15 cellular contexts compared by ENCODE assay signal in genomic region chr3:124814620-124815421, GRCh38.
DNase-seq lines count a peak whose midpoint lies in the region; ATAC-seq, FAIRE-seq and TF ChIP-seq lines count a peak whose summit lies in the region.
"Had no signal": no experiment of that assay in that cellular context is flagged by ENCODE, and none has a peak within 500 bp of the region (broad histone marks: within the 10 kb centered on the region; RNA-seq: fewer than 3 reads in every experiment).

No MANE protein-coding gene starts in this region.

- H3K4ac ChIP-seq in mesendoderm (ENCODE audit: low read depth, low read length), result no peak overlapping the region

- H3K79me2 ChIP-seq in mammary epithelial cell (ENCODE audit: insufficient read depth, low read length), result no peaks in the 10 kb centered on the region
- H3K79me2 ChIP-seq in keratinocyte (ENCODE audit: control insufficient read depth, insufficient read depth, low read length), result no peaks in the 10 kb centered on the region
- H3K79me2 ChIP-seq in mesendoderm (ENCODE audit: control insufficient read depth, insufficient read depth, low read length), result peaks cover 2% of the 10 kb centered on the region

- H3K4me3 Mint-ChIP-seq in CD4-positive, alpha-beta memory T cell, result no peak overlapping the region
- H3K4me3 Mint-ChIP-seq: activated naive CD4-positive, alpha-beta T cell treated with anti-CD3 and anti-CD28 coated beads for 36 hours; HFFc6; natural killer cell had no signal

- TF ChIP-seq CTCF in mammary epithelial cell (conservative IDR thresholded peaks at IDR 0.05 in 1 of 2, IDR thresholded peaks at IDR 0.05 in 1 of 2; ENCODE audit: extremely low read depth in 1 of 2, insufficient read depth in 1 of 2, low read depth in 1 of 2, low read length in 2 of 2) (no peak), keratinocyte (optimal IDR thresholded peaks at IDR 0.05 in 1 of 3, IDR thresholded peaks at IDR 0.05 in 1 of 3, conservative IDR thresholded peaks at IDR 0.05 in 1 of 3; ENCODE audit: extremely low read depth in 1 of 3, insufficient read depth in 2 of 3, low read length in 3 of 3) (no peak), gastrocnemius medialis (IDR thresholded peaks at IDR 0.05 in 4 of 5, conservative IDR thresholded peaks at IDR 0.05 in 1 of 5) (no peak), omental fat pad (IDR thresholded peaks at IDR 0.05) (no peak)

- ATAC-seq in gastrocnemius medialis, result peak in 1 of 2 donors; percentile 42
- ATAC-seq in omental fat pad (ENCODE audit: low FRiP score), result no peak
- ATAC-seq: natural killer cell had no signal

- H4K5ac ChIP-seq in mesendoderm (ENCODE audit: low read length), result no peak overlapping the region

- H3K27me3 ChIP-seq in mammary epithelial cell (ENCODE audit: insufficient read depth, low read length) (no peaks in the 10 kb centered on the region), keratinocyte (ENCODE audit: control insufficient read depth, extremely low read depth, insufficient read depth, low read length) (no peaks in the 10 kb centered on the region), gastrocnemius medialis (no peaks in the 10 kb centered on the region), mesendoderm (ENCODE audit: insufficient read depth, low read length, poor library complexity) (no peaks in the 10 kb centered on the region)
- no peaks in the 10 kb centered on the region for H3K27me3 ChIP-seq in CD4-positive, alpha-beta memory T cell (ENCODE audit: insufficient read depth, low read length)
- H3K27me3 ChIP-seq: BLaER1 had no signal

- H4K20me1 ChIP-seq in mammary epithelial cell (ENCODE audit: insufficient read depth, low read length) (no peaks in the 10 kb centered on the region), keratinocyte (ENCODE audit: control insufficient read depth, extremely low read depth, insufficient read depth, low read length) (no peaks in the 10 kb centered on the region)
- H4K20me1 ChIP-seq: BLaER1 had no signal

- H3K9ac ChIP-seq in mammary epithelial cell (ENCODE audit: insufficient read depth, low read length) (no peak overlapping the region), keratinocyte (ENCODE audit: control insufficient read depth, extremely low read depth, insufficient read depth, low read length) (no peak overlapping the region), mesendoderm (ENCODE audit: low read length) (no peak overlapping the region)
- H3K9ac ChIP-seq: BLaER1 had no signal

- H3K9me1 ChIP-seq in keratinocyte (ENCODE audit: control insufficient read depth, extremely low read depth, insufficient read depth, low read length), result no peaks in the 10 kb centered on the region

- FAIRE-seq in keratinocyte (lab: Jason Lieb, UNC), result peak; percentile 56
- FAIRE-seq: GM18507 had no signal

- POLR2A ChIA-PET in CD4-positive, alpha-beta memory T cell (lab: Charles Lee; ENCODE audit: partially characterized antibody), result no interaction called here

- no peaks in the 10 kb centered on the region for H3K9me3 Mint-ChIP-seq in CD4-positive, alpha-beta memory T cell
- H3K9me3 Mint-ChIP-seq: activated naive CD4-positive, alpha-beta T cell treated with anti-CD3 and anti-CD28 coated beads for 36 hours; HFFc6; natural killer cell had no signal

- BruUV-seq in mammary epithelial cell (replicated peaks; lab: Mats Ljungman, UMichigan), result no TSS peak

- H2AFZ ChIP-seq in mammary epithelial cell (ENCODE audit: low read depth, low read length) (no peak overlapping the region), keratinocyte (ENCODE audit: control insufficient read depth, low read length) (no peak overlapping the region)

- H3K18ac ChIP-seq in mesendoderm (ENCODE audit: low read length), result no peak overlapping the region

- in situ Hi-C loops in mammary epithelial cell (cut with MboI; ENCODE audit: low sequenced_read_pairs in 2 of 2), result no loop called here
- in situ Hi-C loops in gastrocnemius medialis (cut with MboI; ENCODE audit: low sequenced_read_pairs in 4 of 4), result no loop called here

- CTCF ChIA-PET in mammary epithelial cell (lab: Charles Lee; ENCODE audit: low non-redundant PET), result interaction anchor here (0.7 kb wide), 1 partner anchor 348 kb away, joined by 3 read pairs; no protein-coding TSS in a partner anchor
- CTCF ChIA-PET in CD4-positive, alpha-beta memory T cell (lab: Charles Lee; ENCODE audit: partially characterized antibody), result no interaction called here

- no peak overlapping the region for H3K27ac Mint-ChIP-seq in CD4-positive, alpha-beta memory T cell
- H3K27ac Mint-ChIP-seq: activated naive CD4-positive, alpha-beta T cell treated with anti-CD3 and anti-CD28 coated beads for 36 hours; HFFc6; natural killer cell had no signal

- H3K27me3 Mint-ChIP-seq in CD4-positive, alpha-beta memory T cell, result peaks cover 8 to 16% of the 10 kb centered on the region in 2 donors

- H2BK15ac ChIP-seq in mesendoderm (replicated peaks; ENCODE audit: low read depth), result no peak overlapping the region

- H3K79me1 ChIP-seq in mesendoderm (ENCODE audit: low read length), result peaks cover 21% of the 10 kb centered on the region

- no peak overlapping the region for H3K23ac ChIP-seq in mesendoderm (ENCODE audit: low read length)

- no peak overlapping the region for H3K4me3 ChIP-seq in mammary epithelial cell (replicated peaks in 1 of 3; ENCODE audit: insufficient read depth in 1 of 3, low read depth in 2 of 3, low read length in 3 of 3)
- no peak overlapping the region for H3K4me3 ChIP-seq in keratinocyte (ENCODE audit: control insufficient read depth in 2 of 3, extremely low read depth in 1 of 3, insufficient read depth in 2 of 3, low read depth in 1 of 3, low read length in 3 of 3)
- H3K4me3 ChIP-seq in gastrocnemius medialis, result no peak overlapping the region
- H3K4me3 ChIP-seq in mesendoderm (ENCODE audit: low read length), result no peak overlapping the region
- H3K4me3 ChIP-seq in CD4-positive, alpha-beta memory T cell (ENCODE audit: low read length in 2 of 2), result no peak overlapping the region
- H3K4me3 ChIP-seq: BLaER1 had no signal

- H2AK5ac ChIP-seq in mesendoderm (ENCODE audit: low read length), result no peak overlapping the region

- peak; percentile 58 for DNase-seq in HuH-7 (ENCODE audit: low spot score)
- DNase-seq in mammary epithelial cell, result peak; percentile 37
- no peak for DNase-seq in keratinocyte (ENCODE audit: low read depth, low spot score)
- no peak for DNase-seq in gastrocnemius medialis
- no peak for DNase-seq in mesendoderm
- no peak for DNase-seq in middle frontal gyrus (ENCODE audit: extremely low spot score, low spot score)
- no peak for DNase-seq in omental fat pad (ENCODE audit: low spot score)
- DNase-seq in CD4-positive, alpha-beta memory T cell, result no peak
- DNase-seq: activated naive CD4-positive, alpha-beta T cell treated with anti-CD3 and anti-CD28 coated beads for 36 hours; GF-D8; HFFc6; natural killer cell; NCI-H524 treated with DMSO at 0.1 percent for 48 hours had no signal

- peaks cover 14% of the 10 kb centered on the region for H3K36me3 ChIP-seq in mammary epithelial cell (ENCODE audit: insufficient read depth, low read length)
- peaks cover 19 to 36% of the 10 kb centered on the region in 2 experiments for H3K36me3 ChIP-seq in keratinocyte (ENCODE audit: control insufficient read depth in 2 of 2, extremely low read depth in 1 of 2, insufficient read depth in 2 of 2, low read length in 2 of 2)
- peaks cover 0 to 25% of the 10 kb centered on the region in 2 donors for H3K36me3 ChIP-seq in gastrocnemius medialis
- H3K36me3 ChIP-seq in mesendoderm (ENCODE audit: control insufficient read depth, insufficient read depth, low read length), result peaks cover 21% of the 10 kb centered on the region
- no peaks in the 10 kb centered on the region for H3K36me3 ChIP-seq in CD4-positive, alpha-beta memory T cell (ENCODE audit: insufficient read depth, low read length)
- H3K36me3 ChIP-seq: BLaER1 had no signal

- no peak overlapping the region for H3K4me2 ChIP-seq in mammary epithelial cell (ENCODE audit: insufficient read depth, low read depth, low read length)
- H3K4me2 ChIP-seq in keratinocyte (ENCODE audit: control insufficient read depth, extremely low read depth, insufficient read depth, low read depth, low read length), result no peak overlapping the region
- H3K4me2 ChIP-seq in mesendoderm (ENCODE audit: low read length), result no peak overlapping the region
- H3K4me2 ChIP-seq: BLaER1 had no signal

- no peaks in the 10 kb centered on the region for H3K36me3 Mint-ChIP-seq in CD4-positive, alpha-beta memory T cell
- H3K36me3 Mint-ChIP-seq: natural killer cell had no signal

- H3K27ac ChIP-seq in mammary epithelial cell (ENCODE audit: insufficient read depth, low read depth, low read length), result no peak overlapping the region
- H3K27ac ChIP-seq in keratinocyte (ENCODE audit: control insufficient read depth, insufficient read depth, low read length), result no peak overlapping the region
- peak overlapping the region; percentile 33 to 92 (median 82) for H3K27ac ChIP-seq in gastrocnemius medialis
- H3K27ac ChIP-seq in mesendoderm (ENCODE audit: low read depth, low read length), result no peak overlapping the region
- no peak overlapping the region for H3K27ac ChIP-seq in CD4-positive, alpha-beta memory T cell (ENCODE audit: low read depth, low read length)
- H3K27ac ChIP-seq: BLaER1 had no signal

- no peak overlapping the region for H2BK120ac ChIP-seq in mesendoderm (ENCODE audit: low read depth, low read length)

- no peaks in the 10 kb centered on the region for H3K4me1 Mint-ChIP-seq in CD4-positive, alpha-beta memory T cell

- H3K4me1 ChIP-seq in mammary epithelial cell (ENCODE audit: insufficient read depth, low read length) (peaks cover 15% of the 10 kb centered on the region), keratinocyte (ENCODE audit: control insufficient read depth, extremely low read depth, insufficient read depth, low read length) (peaks cover 8% of the 10 kb centered on the region), gastrocnemius medialis (peaks cover 32 to 51% of the 10 kb centered on the region in 2 donors), mesendoderm (ENCODE audit: control insufficient read depth, low read depth, low read length) (no peaks in the 10 kb centered on the region)
- no peaks in the 10 kb centered on the region for H3K4me1 ChIP-seq in CD4-positive, alpha-beta memory T cell (ENCODE audit: insufficient read depth, low read length)

- H2BK5ac ChIP-seq in mesendoderm (ENCODE audit: low read length), result no peak overlapping the region

- H3K56ac ChIP-seq in mesendoderm (ENCODE audit: low read length), result no peak overlapping the region

- H3K9me3 ChIP-seq in mammary epithelial cell (replicated peaks; ENCODE audit: insufficient read depth, low read length), result no peaks in the 10 kb centered on the region
- H3K9me3 ChIP-seq in keratinocyte (ENCODE audit: control insufficient read depth, low read depth, low read length), result no peaks in the 10 kb centered on the region
- H3K9me3 ChIP-seq in gastrocnemius medialis, result no peaks in the 10 kb centered on the region
- H3K9me3 ChIP-seq in CD4-positive, alpha-beta memory T cell (ENCODE audit: control insufficient read depth in 1 of 2, low read length in 2 of 2), result no peaks in the 10 kb centered on the region
- H3K9me3 ChIP-seq: BLaER1 had no signal

- dilution Hi-C loops in mammary epithelial cell (cut with HindIII; ENCODE audit: low sequenced_read_pairs), result no loop called here
- dilution Hi-C loops in keratinocyte (cut with MboI; ENCODE audit: extremely low pct_ligation_motif_present, low sequenced_read_pairs), result no loop called here

- 95% methylated on average over 11 of the region's 11 CpGs for WGBS in mammary epithelial cell (ENCODE audit: low coverage, missing lambda C conversion rate)
- WGBS in mesendoderm (ENCODE audit: extremely low coverage, insufficient coverage, low lambda C conversion rate), result no CpG with 5 or more reads among the region's 11 CpGs

- intact Hi-C loops in mammary epithelial cell (cut with micrococcal nuclease), result no loop called here
- intact Hi-C loops in gastrocnemius medialis (cut with DNase I; ENCODE audit: low total_unique reads), result no loop called here
- intact Hi-C loops in CD4-positive, alpha-beta memory T cell (cut with micrococcal nuclease), result no loop called here

- no peak for TF ChIP-seq POLR2A in gastrocnemius medialis (IDR thresholded peaks at IDR 0.05)

- no peak overlapping the region for H4K8ac ChIP-seq in mesendoderm (ENCODE audit: low read depth, low read length)

Comparison
In these comparisons a context has a peak if more than half of its experiments do, and no peak if none do; other contexts are left out.
1. DNase-seq: peak in HuH-7 (single experiment) and mammary epithelial cell (single experiment); none in keratinocyte (single experiment), gastrocnemius medialis (0 of 2), mesendoderm (single experiment), middle frontal gyrus (single experiment), omental fat pad (single experiment) and CD4-positive, alpha-beta memory T cell (0 of 5).
2. H3K27ac ChIP-seq: peak in gastrocnemius medialis (4 of 4); none in mammary epithelial cell (single experiment), keratinocyte (single experiment), mesendoderm (single experiment) and CD4-positive, alpha-beta memory T cell (single experiment).